In the genomic region with DNA sequence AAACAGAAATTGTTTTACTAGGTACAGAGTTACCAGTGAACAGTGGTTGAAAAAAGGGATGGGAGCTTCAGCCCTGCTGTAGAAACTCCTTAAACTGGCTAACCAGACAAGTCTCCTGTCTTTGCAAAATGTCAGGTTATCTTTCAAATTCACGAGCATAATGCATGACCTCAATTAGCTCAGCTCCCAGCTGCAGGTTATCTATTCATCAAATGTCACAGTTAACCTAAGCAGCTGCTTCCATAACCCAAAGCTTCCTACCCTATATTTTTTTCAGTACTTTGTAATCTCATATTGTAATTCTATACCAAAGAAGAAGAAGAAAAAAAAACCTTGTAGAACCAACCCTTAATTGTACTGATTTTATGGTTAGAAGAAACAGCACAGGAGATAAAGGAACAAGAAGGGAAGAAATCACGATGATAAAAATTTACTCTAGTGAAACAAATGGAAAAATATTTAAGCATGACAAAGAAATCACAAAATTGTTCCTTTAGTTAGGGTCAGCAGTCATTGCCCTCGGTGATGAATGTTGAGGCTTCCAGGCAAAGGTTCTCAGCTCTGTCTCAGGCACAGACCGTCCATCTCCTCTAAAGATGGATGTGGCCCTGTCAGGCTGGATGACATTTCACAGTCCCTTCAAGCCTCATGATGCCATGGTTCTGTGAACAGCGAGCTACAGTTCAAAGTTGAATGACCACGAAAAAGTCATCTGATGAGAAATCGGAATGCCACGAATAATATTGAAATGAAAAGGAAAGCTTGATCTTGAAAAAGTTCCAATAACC, we compare ENCODE assay signal across 15 cellular contexts.
"Had no signal": no experiment of that assay in that cellular context is flagged by ENCODE, and none has a peak within 500 bp of the region (broad histone marks: within the 10 kb centered on the region; RNA-seq: fewer than 3 reads in every experiment).

No MANE protein-coding gene starts in this region.

- H3K4me1 ChIP-seq: ascending aorta, esophagus muscularis mucosa, lower lobe of right lung, vagina had no signal

- H3K4me3 ChIP-seq: ascending aorta, esophagus muscularis mucosa, lower lobe of right lung, tibial artery, vagina had no signal

- H3K27ac ChIP-seq: ascending aorta, esophagus muscularis mucosa, lower lobe of right lung, neutrophil, tibial artery, vagina, VCaP had no signal

- DNase-seq: activated CD4-positive, alpha-beta memory T cell treated with anti-CD3 and anti-CD28 coated beads, Interleukin-2, amount 10 ng/mL, durations not matched to agents 7 days and 5 days; activated CD4-positive, alpha-beta T cell treated with anti-CD3 and anti-CD28 coated beads for 36 hours; activated CD8-positive, alpha-beta memory T cell treated with anti-CD3 and anti-CD28 coated beads, Interleukin-2, amount 50 U/mL, for 4 hours; activated gamma-delta T cell treated with Interleukin-2 at 50 U/mL for 16 hours; activated naive CD8-positive, alpha-beta T cell treated with anti-CD3 and anti-CD28 coated beads, Interleukin-2, amount 10 ng/mL, durations not matched to agents 7 days and 5 days; activated T-cell treated with anti-CD3 and anti-CD28 coated beads, Interleukin-2, amount 50 U/mL, for 72 hours; hypothalamus; lower lobe of right lung; posterior cingulate gyrus; tibial artery had no signal

- H3K27me3 ChIP-seq: ascending aorta, neutrophil, tibial artery, vagina had no signal

- ATAC-seq: activated CD4-positive, alpha-beta T cell treated with anti-CD3 and anti-CD28 coated beads for 36 hours; activated T-cell treated with anti-CD3 and anti-CD28 coated beads, Interleukin-2, amount 50 U/mL, for 72 hours; lower lobe of right lung had no signal

- H3K36me3 ChIP-seq: esophagus muscularis mucosa, lower lobe of right lung, neutrophil, tibial artery, vagina had no signal

- H3K9me3 ChIP-seq: ascending aorta, neutrophil, vagina had no signal
